8 cellular contexts compared by ENCODE assay signal in genomic region chr1:210407207-210407886, GRCh38.
DNase-seq lines count a peak whose midpoint lies in the region; ATAC-seq and TF ChIP-seq lines count a peak whose summit lies in the region.

No MANE protein-coding gene starts in this region.

- H3K36me3 Mint-ChIP-seq in mesothelial cell of epicardium: peaks cover 3% of the 10 kb centered on the region

- TF ChIP-seq CTCF in AG10803 (conservative IDR thresholded peaks at IDR 0.05; ENCODE audit: low read length) (peak; percentile 99), dorsolateral prefrontal cortex (IDR thresholded peaks at IDR 0.05 in 54 of 56, conservative IDR thresholded peaks at IDR 0.05 in 2 of 56; ENCODE audit: low read depth in 1 of 56, partially characterized antibody in 56 of 56) (peak; percentile 92 to 100 (median 97)), mesothelial cell of epicardium (IDR thresholded peaks at IDR 0.05; ENCODE audit: unreplicated experiment) (peak; percentile 98)

- ATAC-seq in GM18858 (IDR thresholded peaks at IDR 0.05; ENCODE audit: unreplicated experiment) (peak; percentile 79), HG03432 (IDR thresholded peaks at IDR 0.05; ENCODE audit: unreplicated experiment) (peak; percentile 87)

- H3K27ac ChIP-seq in dorsolateral prefrontal cortex: no peak overlapping the region

- H3K9me3 Mint-ChIP-seq in mesothelial cell of epicardium: peaks cover 4% of the 10 kb centered on the region

- no peaks in the 10 kb centered on the region for H3K4me1 Mint-ChIP-seq in mesothelial cell of epicardium

- H3K27ac Mint-ChIP-seq in mesothelial cell of epicardium: no peak overlapping the region

- intact Hi-C loops in dorsolateral prefrontal cortex (cut with DNase I): loop anchor here (1.0 to 10.0 kb wide), 5 partner anchors 173 to 1070 kb away; partner anchors contain the start of genes KCNH1 (in 2 of the 2) and SERTAD4 (in 1 of the 2)

- H3K27me3 ChIP-seq in dorsolateral prefrontal cortex: no peaks in the 10 kb centered on the region

- H3K4me3 ChIP-seq in AG10803 (ENCODE audit: low read length) (no peak overlapping the region), dorsolateral prefrontal cortex (no peak overlapping the region)

- H3K27me3 Mint-ChIP-seq in mesothelial cell of epicardium (ENCODE audit: low read depth): no peaks in the 10 kb centered on the region

- no peak overlapping the region for H3K4me3 Mint-ChIP-seq in mesothelial cell of epicardium

- DNase-seq in AG10803 (ENCODE audit: low read depth) (peak; percentile 55), NCI-H510A treated with DMSO at 0.1 percent for 48 hours (lab: John Stamatoyannopoulos, UW) (peak; percentile 85), dorsolateral prefrontal cortex (peak; percentile 70 to 90 (median 84)), mesothelial cell of epicardium (ENCODE audit: low spot score in 2 of 2, unreplicated experiment in 2 of 2) (peak; percentile 53 to 87)
- DNase-seq in activated CD4-positive, alpha-beta T cell treated with anti-CD3 and anti-CD28 coated beads, Interleukin-2, amount 50 U/mL, for 24 hours (ENCODE audit: low read depth in 1 of 2, low spot score in 1 of 2): peak; percentile 70 to 73
- peak; percentile 42 to 68 for DNase-seq in stimulated activated CD8-positive, alpha-beta memory T cell treated with anti-CD3 and anti-CD28 coated beads, Interleukin-7, amount 100 ng/mL, for 1 hour (ENCODE audit: low read depth in 2 of 2)
